Comparison of ENCODE assay signal across 21 cellular contexts in the genomic region with DNA sequence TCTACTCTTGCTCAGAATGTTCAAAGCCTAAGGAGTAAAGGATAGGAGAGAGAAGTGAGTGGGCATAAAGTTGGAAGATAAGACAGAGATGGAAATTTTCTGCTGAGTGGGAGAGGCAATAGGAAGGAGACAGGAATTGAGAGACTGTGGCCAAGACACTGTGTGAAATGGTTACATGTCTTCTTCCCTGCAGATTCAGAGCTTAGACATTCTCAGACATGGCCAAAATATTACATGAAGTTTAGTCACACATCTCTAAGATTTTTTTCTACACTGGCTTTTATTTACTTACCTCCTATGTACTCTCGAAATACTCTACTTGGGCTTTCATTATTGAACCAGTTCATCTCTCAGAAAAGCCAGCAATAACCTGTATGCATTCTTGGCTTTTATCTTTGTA.
"Had no signal": no experiment of that assay in that cellular context is flagged by ENCODE, and none has a peak within 500 bp of the region (broad histone marks: within the 10 kb centered on the region; RNA-seq: fewer than 3 reads in every experiment).

No MANE protein-coding gene starts in this region.

- H3K4me1 ChIP-seq: esophagus muscularis mucosa, foreskin keratinocyte, left ventricle myocardium inferior, pancreas, right lobe of liver, testis, upper lobe of left lung had no signal

- H3K4me3 ChIP-seq: esophagus muscularis mucosa, left ventricle myocardium inferior, pancreas, right lobe of liver, testis, upper lobe of left lung had no signal

- H3K27me3 ChIP-seq: brain microvascular endothelial cell, esophagus muscularis mucosa, foreskin keratinocyte, pancreas, right lobe of liver, testis, upper lobe of left lung had no signal

- ATAC-seq: activated CD8-positive, alpha-beta T cell treated with anti-CD3 and anti-CD28 coated beads for 36 hours; foreskin keratinocyte; pancreas; right lobe of liver; stimulated activated memory B cell treated with anti-CD40 and anti-IgM and Interleukin-4, amounts not matched to agents 10 μg/mL and 1 μg/mL and 100 μg/mL, for 72 hours had no signal

- H3K27ac ChIP-seq: brain microvascular endothelial cell, esophagus muscularis mucosa, foreskin keratinocyte, left ventricle myocardium inferior, pancreas, right lobe of liver, testis, upper lobe of left lung had no signal

- FAIRE-seq: keratinocyte, pancreas had no signal

- H3K36me3 ChIP-seq: brain microvascular endothelial cell, esophagus muscularis mucosa, left ventricle myocardium inferior, pancreas, right lobe of liver, upper lobe of left lung had no signal

- DNase-seq: activated CD4-positive, alpha-beta T cell treated with anti-CD3 and anti-CD28 coated beads for 48 hours; activated CD4-positive, CD25-positive, alpha-beta regulatory T cell; activated CD8-positive, alpha-beta T cell treated with anti-CD3 and anti-CD28 coated beads for 36 hours; activated naive CD4-positive, alpha-beta T cell treated with Interleukin-2 at 50 U/mL for 16 hours; activated naive CD8-positive, alpha-beta T cell treated with anti-CD3 and anti-CD28 coated beads, Interleukin-2, amount 10 ng/mL, durations not matched to agents 7 days and 5 days; activated T-cell treated with anti-CD3 and anti-CD28 coated beads, Interleukin-2, amount 50 U/mL, for 1 hour; brain microvascular endothelial cell; cerebellar nuclear complex; effector CD4-positive, alpha-beta T cell; foreskin keratinocyte; hypothalamus; left ventricle myocardium inferior; pancreas; right lobe of liver; stimulated activated CD4-positive, alpha-beta T cell treated with anti-CD3 and anti-CD28 coated beads, Interleukin-4, amount 100 ng/mL, for 4 hours; T1000; testis; upper lobe of left lung had no signal

- H3K9me3 ChIP-seq: esophagus muscularis mucosa, left ventricle myocardium inferior, pancreas, right lobe of liver, testis, upper lobe of left lung had no signal
